Comparison of ENCODE assay signal across 8 cellular contexts in genomic region chr22:46366801-46367706, GRCh38. TPM values are rescaled to one million over a fixed set of nuclear protein-coding genes. Genes with fewer than 3 reads are reported as not detected.
DNase-seq lines count a peak whose midpoint lies in the region; ATAC-seq and TF ChIP-seq lines count a peak whose summit lies in the region.
"Had no signal": no experiment of that assay in that cellular context is flagged by ENCODE, and none has a peak within 500 bp of the region (broad histone marks: within the 10 kb centered on the region; RNA-seq: fewer than 3 reads in every experiment).

No MANE protein-coding gene starts in this region.

- H3K27me3 Mint-ChIP-seq in CD4-positive, alpha-beta memory T cell, result peaks cover 1 to 4% of the 10 kb centered on the region in 2 donors

- peaks cover 71% of the 10 kb centered on the region for H4K20me1 ChIP-seq in BLaER1
- no peaks in the 10 kb centered on the region for H4K20me1 ChIP-seq in OCI-LY1 (ENCODE audit: insufficient read depth, low read length)

- no peaks in the 10 kb centered on the region for H3K79me2 ChIP-seq in OCI-LY1 (ENCODE audit: insufficient read depth, low read length)

- H3K9me2 ChIP-seq in OCI-LY1 (ENCODE audit: low read depth, low read length), result no peaks in the 10 kb centered on the region

- peak; percentile 33; the same call in 1 of the 2 replicates for TF ChIP-seq CTCF in OCI-LY1 (IDR thresholded peaks at IDR 0.05; ENCODE audit: low read length)
- TF ChIP-seq CTCF in lower lobe of right lung (IDR thresholded peaks at IDR 0.05), result no peak

- DNase-seq in CD4-positive, alpha-beta memory T cell, result peak in 3 of 5 donors; percentile 12 to 55 (median 50)
- peak; percentile 45 for DNase-seq in lower lobe of right lung
- DNase-seq: sigmoid colon had no signal

- ATAC-seq in lower lobe of right lung (peak in 1 of 2 donors; percentile 4), GM21529 (IDR thresholded peaks at IDR 0.05; ENCODE audit: unreplicated experiment) (no peak), HG02970 (IDR thresholded peaks at IDR 0.05; ENCODE audit: low FRiP score, unreplicated experiment) (no peak), HG03354 (IDR thresholded peaks at IDR 0.05; ENCODE audit: poor library complexity, severe bottlenecking, unreplicated experiment) (no peak)

- peaks cover 56% of the 10 kb centered on the region for H3K4me1 ChIP-seq in BLaER1
- peaks cover 25% of the 10 kb centered on the region for H3K4me1 ChIP-seq in CD4-positive, alpha-beta memory T cell (ENCODE audit: insufficient read depth, low read length)
- peaks cover 26% of the 10 kb centered on the region for H3K4me1 ChIP-seq in OCI-LY1 (ENCODE audit: insufficient read depth, low read length, severe bottlenecking)
- H3K4me1 ChIP-seq in lower lobe of right lung, result no peaks in the 10 kb centered on the region
- H3K4me1 ChIP-seq: sigmoid colon had no signal

- H2AFZ ChIP-seq in OCI-LY1 (ENCODE audit: low read length), result no peak overlapping the region

- H3K27me3 ChIP-seq in BLaER1, result peaks cover 55% of the 10 kb centered on the region
- H3K27me3 ChIP-seq in CD4-positive, alpha-beta memory T cell (ENCODE audit: insufficient read depth, low read length), result no peaks in the 10 kb centered on the region
- H3K27me3 ChIP-seq in OCI-LY1 (ENCODE audit: insufficient read depth, low read length), result no peaks in the 10 kb centered on the region
- peaks cover 12% of the 10 kb centered on the region for H3K27me3 ChIP-seq in lower lobe of right lung (ENCODE audit: low read depth)

- H3K9me3 Mint-ChIP-seq in CD4-positive, alpha-beta memory T cell, result no peaks in the 10 kb centered on the region

- H3K4me2 ChIP-seq in BLaER1, result peak overlapping the region; percentile 73
- H3K4me2 ChIP-seq in OCI-LY1 (ENCODE audit: low read length), result peak overlapping the region; percentile 46; the same call in 1 of the 2 replicates

- H3K36me3 ChIP-seq in BLaER1, result no peaks in the 10 kb centered on the region
- no peaks in the 10 kb centered on the region for H3K36me3 ChIP-seq in CD4-positive, alpha-beta memory T cell (ENCODE audit: insufficient read depth, low read length)
- no peaks in the 10 kb centered on the region; the same call in 1 of the 2 replicates for H3K36me3 ChIP-seq in OCI-LY1 (ENCODE audit: insufficient read depth, low read length)
- H3K36me3 ChIP-seq in lower lobe of right lung, result peaks cover 35% of the 10 kb centered on the region
- H3K36me3 ChIP-seq: sigmoid colon had no signal

- no peak overlapping the region for H3K4me3 ChIP-seq in BLaER1
- H3K4me3 ChIP-seq in CD4-positive, alpha-beta memory T cell (ENCODE audit: low read length in 2 of 2), result no peak overlapping the region
- peak overlapping the region; percentile 21 for H3K4me3 ChIP-seq in OCI-LY1 (ENCODE audit: low read depth, low read length, poor library complexity, severe bottlenecking)
- no peak overlapping the region for H3K4me3 ChIP-seq in lower lobe of right lung
- H3K4me3 ChIP-seq: sigmoid colon had no signal

- H3K27ac ChIP-seq in BLaER1, result no peak overlapping the region
- no peak overlapping the region for H3K27ac ChIP-seq in CD4-positive, alpha-beta memory T cell (ENCODE audit: low read depth, low read length)
- H3K27ac ChIP-seq in OCI-LY1 (ENCODE audit: low read depth, low read length, poor library complexity, severe bottlenecking), result peak overlapping the region; percentile 53
- H3K27ac ChIP-seq in lower lobe of right lung, result no peak overlapping the region
- H3K27ac ChIP-seq: sigmoid colon had no signal

- peak overlapping the region in 3 of 7 donors; percentile 60 to 78 (median 73) for H3K27ac Mint-ChIP-seq in CD4-positive, alpha-beta memory T cell

- peak overlapping the region in 6 of 8 donors; percentile 4 to 80 (median 44) for H3K4me3 Mint-ChIP-seq in CD4-positive, alpha-beta memory T cell

- intact Hi-C loops in CD4-positive, alpha-beta memory T cell (cut with micrococcal nuclease), result no loop called here
- intact Hi-C loops in lower lobe of right lung (cut with DNase I), result loop anchor here (10.0 kb wide), 1 partner anchor 178 kb away; no protein-coding TSS in a partner anchor

- CTCF ChIA-PET in CD4-positive, alpha-beta memory T cell (lab: Charles Lee; ENCODE audit: partially characterized antibody), result interaction anchor here (0.8 to 4.8 kb wide), 25 partner anchors 8 to 361 kb away, joined by 3 to 70 read pairs (median 4); partner anchors contain the start of gene TRMU

- H3K4me1 Mint-ChIP-seq in CD4-positive, alpha-beta memory T cell, result peaks cover 13 to 27% (median 20%) of the 10 kb centered on the region in 4 donors

- no peaks in the 10 kb centered on the region for H3F3A ChIP-seq in OCI-LY1 (ENCODE audit: insufficient read depth, low read length)

- H3K9ac ChIP-seq in BLaER1 (no peak overlapping the region), OCI-LY1 (ENCODE audit: low read length) (no peak overlapping the region; the same call in 1 of the 2 replicates)

- POLR2A ChIA-PET in CD4-positive, alpha-beta memory T cell (lab: Charles Lee; ENCODE audit: partially characterized antibody), result interaction anchor here (0.9 to 1.7 kb wide), 3 partner anchors 25 to 118 kb away, joined by 3 to 9 read pairs (median 3); partner anchors contain the start of gene TRMU

- H3K9me3 ChIP-seq in BLaER1 (no peaks in the 10 kb centered on the region), OCI-LY1 (ENCODE audit: low read length) (no peaks in the 10 kb centered on the region), lower lobe of right lung (no peaks in the 10 kb centered on the region)
- H3K9me3 ChIP-seq in CD4-positive, alpha-beta memory T cell (ENCODE audit: control insufficient read depth in 1 of 2, low read length in 2 of 2), result no peaks in the 10 kb centered on the region
- H3K9me3 ChIP-seq: sigmoid colon had no signal

- H3K36me3 Mint-ChIP-seq in CD4-positive, alpha-beta memory T cell, result no peaks in the 10 kb centered on the region

RNA-seq across cellular contexts. Expression of gene TRMU, which starts 31.5 kb away (rescaled TPM):
- 10 to 100 TPM; 79.9 to 93.0 TPM for total RNA-seq in CD4-positive, alpha-beta memory T cell
- 10 to 100 TPM; 14.5 to 17.2 TPM for polyA plus RNA-seq in CD4-positive, alpha-beta memory T cell
- total RNA-seq in lower lobe of right lung, result 33.5 TPM
